Comparison of ENCODE assay signal across 12 cellular contexts in genomic region chr6:81834141-81834621, GRCh38.
DNase-seq lines count a peak whose midpoint lies in the region; ATAC-seq and TF ChIP-seq lines count a peak whose summit lies in the region.
"Had no signal": no experiment of that assay in that cellular context is flagged by ENCODE, and none has a peak within 500 bp of the region (broad histone marks: within the 10 kb centered on the region; RNA-seq: fewer than 3 reads in every experiment).

No MANE protein-coding gene starts in this region.

- peak; percentile 98 for ATAC-seq in left ventricle myocardium superior
- no peak for ATAC-seq in GM21717 (IDR thresholded peaks at IDR 0.05; ENCODE audit: unreplicated experiment)
- ATAC-seq in HG02870 (IDR thresholded peaks at IDR 0.05; ENCODE audit: unreplicated experiment) = no peak

- WGBS in adrenal gland, 4 donors = 46 to 62% (median 49%) methylated on average over 5 of the region's 5 CpGs

- DNase-seq in HCEC 1CT (peak; percentile 47), adrenal gland (peak in 5 of 7 donors; percentile 14 to 40 (median 34)), left ventricle myocardium superior (peak; percentile 72), stromal cell of bone marrow (ENCODE audit: low read depth) (peak; percentile 38), HUDEP-2 (lab: John Stamatoyannopoulos, UW; ENCODE audit: unreplicated experiment in 76 of 76) (no peak)
- no peak for DNase-seq in activated CD4-positive, alpha-beta T cell treated with anti-CD3 and anti-CD28 coated beads, Interleukin-2, amount 50 U/mL, for 4 hours
- DNase-seq: activated T-cell treated with anti-CD3 and anti-CD28 coated beads, Interleukin-2, amount 50 U/mL, for 24 hours; NCI-H2029; stimulated activated CD4-positive, alpha-beta T cell treated with anti-CD3 and anti-CD28 coated beads, Interleukin-12 subunit alpha, Interleukin-12 subunit beta, amount 100 ng/mL, for 4 hours had no signal

- intact Hi-C loops in adrenal gland (cut with DNase I) (no loop called here), left ventricle myocardium superior (cut with micrococcal nuclease) (no loop called here)

- TF ChIP-seq CTCF in adrenal gland (IDR thresholded peaks at IDR 0.05) = no peak

- H3K27me3 ChIP-seq in adrenal gland = no peaks in the 10 kb centered on the region
- H3K27me3 ChIP-seq: SJCRH30 had no signal

- H3K4me3 ChIP-seq in adrenal gland = no peak overlapping the region
- H3K4me3 ChIP-seq: SJCRH30 had no signal

- H3K27ac ChIP-seq in adrenal gland = peak overlapping the region in 3 of 5 donors; percentile 13 to 67 (median 62)
- H3K27ac ChIP-seq: SJCRH30 had no signal

- no peak for TF ChIP-seq POLR2A in adrenal gland (IDR thresholded peaks at IDR 0.05)

- no peaks in the 10 kb centered on the region for H3K9me3 ChIP-seq in adrenal gland (replicated peaks in 1 of 3)
- H3K9me3 ChIP-seq: SJCRH30 had no signal

- no peaks in the 10 kb centered on the region for H3K4me1 ChIP-seq in adrenal gland (replicated peaks in 1 of 2)
- H3K4me1 ChIP-seq: SJCRH30 had no signal

- no peaks in the 10 kb centered on the region for H3K36me3 ChIP-seq in adrenal gland (replicated peaks in 1 of 2)
- H3K36me3 ChIP-seq: SJCRH30 had no signal

Comparison
In these comparisons a context has a peak if more than half of its experiments do, and no peak if none do; other contexts are left out.
1. DNase-seq: peak in HCEC 1CT (single experiment), adrenal gland (5 of 7), left ventricle myocardium superior (single experiment) and stromal cell of bone marrow (single experiment); none in activated CD4-positive, alpha-beta T cell treated with anti-CD3 and anti-CD28 coated beads, Interleukin-2, amount 50 U/mL, for 4 hours (0 of 2) and HUDEP-2 (0 of 76).